1 cellular context compared by ENCODE assay signal in genomic region chr1:19811206-19811851, GRCh38.
TF ChIP-seq lines count a peak whose summit lies in the region.

No MANE protein-coding gene starts in this region.

TF ChIP-seq in endothelial cell of umbilical vein, 7 proteins besides CTCF, POLR2A, EP300 and RAD21:
- TF ChIP-seq FOS (IDR thresholded peaks at IDR 0.05; ENCODE audit: borderline replicate concordance, insufficient read depth, low read length) (no peak), JUN (IDR thresholded peaks at IDR 0.05; ENCODE audit: borderline replicate concordance, insufficient read depth, insufficient read length, low read depth) (no peak), EZH2 (IDR thresholded peaks at IDR 0.05; ENCODE audit: borderline replicate concordance, low read depth, low read length, severe bottlenecking) (no peak), MYC (IDR thresholded peaks at IDR 0.05; ENCODE audit: low read depth, low read length) (no peak)
